Comparison of ENCODE assay signal across 9 cellular contexts in genomic region chr19:6060600-6061391, GRCh38. TPM values are rescaled to one million over a fixed set of nuclear protein-coding genes. Genes with fewer than 3 reads are reported as not detected.
DNase-seq lines count a peak whose midpoint lies in the region; ATAC-seq, FAIRE-seq and TF ChIP-seq lines count a peak whose summit lies in the region.
"Had no signal": no experiment of that assay in that cellular context is flagged by ENCODE, and none has a peak within 500 bp of the region (broad histone marks: within the 10 kb centered on the region; RNA-seq: fewer than 3 reads in every experiment).

No MANE protein-coding gene starts in this region.

- peak overlapping the region; percentile 71 for H3K27ac ChIP-seq in PC-9
- H3K27ac ChIP-seq in astrocyte (ENCODE audit: low read depth, low read length) = peak overlapping the region; percentile 67
- H3K27ac ChIP-seq in mesendoderm (ENCODE audit: low read depth, low read length) = peak overlapping the region; percentile 14
- H3K27ac ChIP-seq in urinary bladder (ENCODE audit: low read depth) = peak overlapping the region; percentile 65
- H3K27ac ChIP-seq: VCaP had no signal

- no peak for ATAC-seq in HG02678 (IDR thresholded peaks at IDR 0.05; ENCODE audit: unreplicated experiment)
- ATAC-seq in HG02884 (IDR thresholded peaks at IDR 0.05; ENCODE audit: unreplicated experiment) = no peak

- TF ChIP-seq CTCF in AG10803 (conservative IDR thresholded peaks at IDR 0.05; ENCODE audit: low read length) = no peak
- TF ChIP-seq CTCF in PC-9 (conservative IDR thresholded peaks at IDR 0.05) = no peak
- TF ChIP-seq CTCF in astrocyte (IDR thresholded peaks at IDR 0.05; ENCODE audit: insufficient read depth, low read depth, low read length) = no peak

- no peak overlapping the region for H4K8ac ChIP-seq in mesendoderm (ENCODE audit: low read depth, low read length)

- no peak overlapping the region for H2AFZ ChIP-seq in PC-9
- H2AFZ ChIP-seq in astrocyte (ENCODE audit: low read depth, low read length) = peak overlapping the region; percentile 33

- H3K4ac ChIP-seq in mesendoderm (ENCODE audit: low read depth, low read length) = no peak overlapping the region

- H3K4me2 ChIP-seq in PC-9 (peak overlapping the region; percentile 60), astrocyte (ENCODE audit: low read length) (peak overlapping the region; percentile 71), mesendoderm (ENCODE audit: low read length) (no peak overlapping the region)

- H3K4me3 ChIP-seq in AG10803 (ENCODE audit: low read length) (no peak overlapping the region), PC-9 (no peak overlapping the region), astrocyte (ENCODE audit: insufficient read depth, low read depth, low read length) (peak overlapping the region; percentile 27), mesendoderm (ENCODE audit: low read length) (no peak overlapping the region), urinary bladder (ENCODE audit: low read depth, low read length) (no peak overlapping the region)

- peaks cover 1% of the 10 kb centered on the region for H3K9me3 Mint-ChIP-seq in astrocyte (ENCODE audit: unreplicated experiment)

- H3K79me1 ChIP-seq in mesendoderm (ENCODE audit: low read length) = no peaks in the 10 kb centered on the region

- no peak overlapping the region for H3K4me3 Mint-ChIP-seq in astrocyte (ENCODE audit: unreplicated experiment)

- POLR2A ChIA-PET in PC-9 (lab: Charles Lee; ENCODE audit: unreplicated experiment) = no interaction called here

- peak; percentile 56 for FAIRE-seq in astrocyte (lab: Jason Lieb, UNC)

- H3K27ac Mint-ChIP-seq in astrocyte (ENCODE audit: unreplicated experiment) = peak overlapping the region; percentile 4

- peaks cover 72% of the 10 kb centered on the region for H3K4me1 ChIP-seq in PC-9 (replicated peaks; ENCODE audit: insufficient read depth)
- peaks cover 62% of the 10 kb centered on the region for H3K4me1 ChIP-seq in astrocyte (ENCODE audit: insufficient read depth, low read length)
- H3K4me1 ChIP-seq in mesendoderm (ENCODE audit: control insufficient read depth, low read depth, low read length) = peaks cover 6% of the 10 kb centered on the region
- H3K4me1 ChIP-seq in urinary bladder (ENCODE audit: insufficient read depth) = peaks cover 3% of the 10 kb centered on the region

- H2BK15ac ChIP-seq in mesendoderm (replicated peaks; ENCODE audit: low read depth) = no peak overlapping the region

- peak overlapping the region; percentile 55 for H3K9ac ChIP-seq in astrocyte (ENCODE audit: low read length)
- no peak overlapping the region for H3K9ac ChIP-seq in mesendoderm (ENCODE audit: low read length)

- H2BK5ac ChIP-seq in mesendoderm (ENCODE audit: low read length) = no peak overlapping the region

- H3K9me2 ChIP-seq in PC-9 (ENCODE audit: insufficient read depth) = no peaks in the 10 kb centered on the region

- peaks cover 22% of the 10 kb centered on the region for H3K4me1 Mint-ChIP-seq in astrocyte (ENCODE audit: low read depth, unreplicated experiment)

- no peaks in the 10 kb centered on the region for H3K9me3 ChIP-seq in PC-9 (ENCODE audit: insufficient read depth, low read depth)
- H3K9me3 ChIP-seq in astrocyte (ENCODE audit: insufficient read depth, low read depth, low read length) = no peaks in the 10 kb centered on the region

- H2BK120ac ChIP-seq in mesendoderm (ENCODE audit: low read depth, low read length) = no peak overlapping the region

- peak overlapping the region; percentile 24 for H3K23ac ChIP-seq in mesendoderm (ENCODE audit: low read length)

- BruUV-seq in PC-9 (replicated peaks; lab: Mats Ljungman, UMichigan) = no TSS peak

- no CpG with 5 or more reads among the region's 21 CpGs for WGBS in mesendoderm (ENCODE audit: extremely low coverage, insufficient coverage, low lambda C conversion rate)
- WGBS in urinary bladder = 59% methylated on average over 21 of the region's 21 CpGs

- peaks cover 20% of the 10 kb centered on the region for H3K27me3 Mint-ChIP-seq in astrocyte (ENCODE audit: low read depth, unreplicated experiment)

- H3K56ac ChIP-seq in mesendoderm (ENCODE audit: low read length) = peak overlapping the region; percentile 73

- no peaks in the 10 kb centered on the region for H4K20me1 ChIP-seq in PC-9 (ENCODE audit: insufficient read depth)
- H4K20me1 ChIP-seq in astrocyte (ENCODE audit: insufficient read depth, low read length) = no peaks in the 10 kb centered on the region

- H4K5ac ChIP-seq in mesendoderm (ENCODE audit: low read length) = no peak overlapping the region

- intact Hi-C loops in PC-9 (cut with micrococcal nuclease; ENCODE audit: unreplicated experiment) = loop anchor here (1.0 kb wide), 1 partner anchor 27 kb away; no protein-coding TSS in a partner anchor

- H3F3A ChIP-seq in PC-9 (ENCODE audit: insufficient read depth, low read depth) = peaks cover 45% of the 10 kb centered on the region; the same call in 1 of the 2 replicates

- DNase-seq in AG10803 (ENCODE audit: low read depth) (peak; percentile 88), PC-9 (peak; percentile 69 to 82), astrocyte (ENCODE audit: low read depth) (peak; percentile 87), mesendoderm (peak; percentile 93), SKM-1 (lab: John Stamatoyannopoulos, UW; ENCODE audit: unreplicated experiment) (no peak)

- H3K36me3 ChIP-seq in PC-9 (ENCODE audit: low read depth) (no peaks in the 10 kb centered on the region), astrocyte (ENCODE audit: insufficient read depth, low read length) (no peaks in the 10 kb centered on the region), mesendoderm (ENCODE audit: control insufficient read depth, insufficient read depth, low read length) (no peaks in the 10 kb centered on the region), urinary bladder (ENCODE audit: insufficient read depth) (no peaks in the 10 kb centered on the region)

- no peak overlapping the region for H2AK5ac ChIP-seq in mesendoderm (ENCODE audit: low read length)

- H3K79me2 ChIP-seq in PC-9 (ENCODE audit: low read depth) (no peaks in the 10 kb centered on the region), astrocyte (ENCODE audit: insufficient read depth, low read length) (peaks cover 3% of the 10 kb centered on the region), mesendoderm (ENCODE audit: control insufficient read depth, insufficient read depth, low read length) (no peaks in the 10 kb centered on the region)

- CTCF ChIA-PET in PC-9 (lab: Charles Lee) = no interaction called here

- H3K27me3 ChIP-seq in PC-9 (ENCODE audit: insufficient read depth, low read depth) (no peaks in the 10 kb centered on the region), astrocyte (ENCODE audit: insufficient read depth, low read length) (no peaks in the 10 kb centered on the region), mesendoderm (ENCODE audit: insufficient read depth, low read length, poor library complexity) (no peaks in the 10 kb centered on the region)

- H3K36me3 Mint-ChIP-seq in astrocyte (ENCODE audit: low read depth, unreplicated experiment) = peaks cover 3% of the 10 kb centered on the region

- H3K18ac ChIP-seq in mesendoderm (ENCODE audit: low read length) = no peak overlapping the region

RNA-seq across cellular contexts. Expression of gene RFX2, which starts 49.5 kb away (rescaled TPM):
- 8.7 and 11.6 TPM in 2 replicates for total RNA-seq in PC-9 (2021)
- total RNA-seq in astrocyte = 3.2 and 3.3 TPM in 2 replicates
- 2.2 TPM for polyA plus RNA-seq in mesendoderm (2013, experiment 1 of 2)
- polyA plus RNA-seq in mesendoderm (2013, experiment 2 of 2) = 2.3 TPM
- total RNA-seq in urinary bladder = 13.4 TPM
- polyA plus RNA-seq in urinary bladder = 12.8 TPM

Comparison
In these comparisons a context has a peak if more than half of its experiments do, and no peak if none do; other contexts are left out.
1. H3K27ac ChIP-seq: peak in every context shown above with its lines; median percentile 71 in PC-9; 67 in astrocyte; 65 in urinary bladder; 14 in mesendoderm.